ENCODE assay signal across 20 cellular contexts in genomic region chr1:247335871-247336270, GRCh38. TPM values are rescaled to one million over a fixed set of nuclear protein-coding genes. Genes with fewer than 3 reads are reported as not detected.
DNase-seq lines count a peak whose midpoint lies in the region; ATAC-seq and TF ChIP-seq lines count a peak whose summit lies in the region.
"Had no signal": no experiment of that assay in that cellular context is flagged by ENCODE, and none has a peak within 500 bp of the region (broad histone marks: within the 10 kb centered on the region; RNA-seq: fewer than 3 reads in every experiment).

No MANE protein-coding gene starts in this region.

- no peak overlapping the region for H3K27ac Mint-ChIP-seq in endothelial cell (ENCODE audit: unreplicated experiment)
- H3K27ac Mint-ChIP-seq: B cell had no signal

- H3K27me3 ChIP-seq in Loucy (ENCODE audit: insufficient read depth, low read length, poor library complexity, severe bottlenecking) (no peaks in the 10 kb centered on the region), neuronal stem cell (ENCODE audit: control insufficient read depth in 3 of 3, insufficient read depth in 3 of 3, low read depth in 1 of 3, low read length in 3 of 3) (no peaks in the 10 kb centered on the region)
- H3K27me3 ChIP-seq: esophagus squamous epithelium, heart left ventricle, suprapubic skin had no signal

- peaks cover 7% of the 10 kb centered on the region for H4K20me1 ChIP-seq in Loucy (ENCODE audit: insufficient read depth, low read length, poor library complexity, severe bottlenecking)

- H3K4me1 ChIP-seq in ES-I3 (ENCODE audit: insufficient read depth, low read length) (peaks cover 40% of the 10 kb centered on the region), Loucy (ENCODE audit: insufficient read depth, low read length, poor library complexity, severe bottlenecking) (peaks cover 38% of the 10 kb centered on the region), neuronal stem cell (ENCODE audit: control insufficient read depth in 2 of 2, insufficient read depth in 1 of 2, low read depth in 1 of 2, low read length in 2 of 2) (peaks cover 12 to 30% of the 10 kb centered on the region in 2 donors)

- H3K4ac ChIP-seq in neuronal stem cell (ENCODE audit: low read length): no peak overlapping the region

- no peak overlapping the region for H3K4me3 Mint-ChIP-seq in endothelial cell (ENCODE audit: unreplicated experiment)
- H3K4me3 Mint-ChIP-seq: activated naive CD8-positive, alpha-beta T cell treated with anti-CD3 and anti-CD28 coated beads, Interleukin-2, amount 10 ng/mL, durations not matched to agents 7 days and 5 days; B cell had no signal

- H2BK5ac ChIP-seq in neuronal stem cell (ENCODE audit: low read length): no peak overlapping the region

- H3K9ac ChIP-seq in ES-I3 (ENCODE audit: low read depth, low read length): peak overlapping the region; percentile 2; the same call in 1 of the 2 replicates
- H3K9ac ChIP-seq in Loucy (ENCODE audit: low read depth, low read length, poor library complexity, severe bottlenecking): no peak overlapping the region
- H3K9ac ChIP-seq in neuronal stem cell (ENCODE audit: low read depth, low read length, poor library complexity): no peak overlapping the region

- H3K36me3 ChIP-seq in ES-I3 (ENCODE audit: insufficient read depth, low read length) (no peaks in the 10 kb centered on the region; the same call in 1 of the 2 replicates), Loucy (ENCODE audit: insufficient read depth, low read length) (no peaks in the 10 kb centered on the region), neuronal stem cell (replicated peaks in 1 of 2; ENCODE audit: control insufficient read depth in 2 of 2, insufficient read depth in 2 of 2, low read length in 2 of 2) (peaks cover 21 to 68% of the 10 kb centered on the region in 2 donors)
- H3K36me3 ChIP-seq: prostate gland, suprapubic skin had no signal

- H3K9me3 ChIP-seq in ES-I3 (ENCODE audit: control insufficient read depth, insufficient read depth, low read length): no peaks in the 10 kb centered on the region
- no peaks in the 10 kb centered on the region for H3K9me3 ChIP-seq in Loucy (ENCODE audit: insufficient read depth, low read depth, low read length)
- H3K9me3 ChIP-seq in neuronal stem cell (replicated peaks in 1 of 2; ENCODE audit: control insufficient read depth in 2 of 2, insufficient read depth in 1 of 2, low read depth in 1 of 2, low read length in 2 of 2): peaks cover 0 to 5% of the 10 kb centered on the region in 2 donors
- H3K9me3 ChIP-seq: esophagus squamous epithelium, heart left ventricle, prostate gland, suprapubic skin had no signal

- H3K36me3 Mint-ChIP-seq in endothelial cell (ENCODE audit: low read depth, unreplicated experiment): peaks cover 40% of the 10 kb centered on the region
- H3K36me3 Mint-ChIP-seq: naive B cell had no signal

- peak overlapping the region; percentile 79 for H3K4me2 ChIP-seq in Loucy (ENCODE audit: low read depth, low read length, poor library complexity, severe bottlenecking)
- no peak overlapping the region for H3K4me2 ChIP-seq in neuronal stem cell (ENCODE audit: insufficient read depth, low read length, poor library complexity, severe bottlenecking)

- H4K91ac ChIP-seq in neuronal stem cell (ENCODE audit: low read depth, low read length, poor library complexity): no peak overlapping the region

- H2BK12ac ChIP-seq in neuronal stem cell (ENCODE audit: low read length): no peak overlapping the region

- H2BK120ac ChIP-seq in neuronal stem cell (ENCODE audit: low read depth, low read length): no peak overlapping the region

- H4K8ac ChIP-seq in neuronal stem cell (ENCODE audit: low read depth, low read length): no peak overlapping the region

- H3K18ac ChIP-seq in neuronal stem cell (ENCODE audit: low read length): no peak overlapping the region

- peak overlapping the region; percentile 29 for H3K27ac ChIP-seq in neuronal stem cell (replicated peaks; ENCODE audit: low read length)
- H3K27ac ChIP-seq: esophagus squamous epithelium, prostate gland, suprapubic skin had no signal

- H3K9me2 ChIP-seq in Loucy (replicated peaks; ENCODE audit: low read depth, low read length): no peaks in the 10 kb centered on the region

- H3K4me1 Mint-ChIP-seq in endothelial cell (ENCODE audit: unreplicated experiment): peaks cover 43% of the 10 kb centered on the region

- H3F3A ChIP-seq in Loucy (ENCODE audit: low read depth): no peaks in the 10 kb centered on the region

- peaks cover 20% of the 10 kb centered on the region for H3K27me3 Mint-ChIP-seq in endothelial cell (ENCODE audit: unreplicated experiment)
- H3K27me3 Mint-ChIP-seq: activated naive CD8-positive, alpha-beta T cell treated with anti-CD3 and anti-CD28 coated beads, Interleukin-2, amount 10 ng/mL, durations not matched to agents 7 days and 5 days; B cell; naive B cell had no signal

- H2AFZ ChIP-seq in Loucy (ENCODE audit: low read length) (no peak overlapping the region), neuronal stem cell (ENCODE audit: low read length) (no peak overlapping the region)

- peaks cover 61% of the 10 kb centered on the region for H3K79me2 ChIP-seq in Loucy (ENCODE audit: insufficient read depth, low read length)

- no peaks in the 10 kb centered on the region for H3K9me3 Mint-ChIP-seq in endothelial cell (ENCODE audit: unreplicated experiment)
- H3K9me3 Mint-ChIP-seq: activated naive CD8-positive, alpha-beta T cell treated with anti-CD3 and anti-CD28 coated beads, Interleukin-2, amount 10 ng/mL, durations not matched to agents 7 days and 5 days; naive B cell had no signal

- no peak overlapping the region for H3K14ac ChIP-seq in neuronal stem cell (ENCODE audit: low read length)

- DNase-seq in endothelial cell (ENCODE audit: low spot score) (peak; percentile 25), neuronal stem cell (ENCODE audit: low spot score) (no peak), NCI-H1048 (lab: John Stamatoyannopoulos, UW) (no peak), NOMO-1 (lab: John Stamatoyannopoulos, UW; ENCODE audit: unreplicated experiment in 2 of 2) (no peak), pons (ENCODE audit: low spot score) (no peak)
- DNase-seq: activated naive CD8-positive, alpha-beta T cell treated with anti-CD3 and anti-CD28 coated beads, Interleukin-2, amount 10 ng/mL, durations not matched to agents 7 days and 5 days; esophagus squamous epithelium; IMR-90; MM.1S; naive B cell; NCI-H446; OCI-M1; T-helper 2 cell had no signal

- H2AK5ac ChIP-seq in neuronal stem cell (ENCODE audit: low read depth, low read length): no peak overlapping the region

- no CpG with 5 or more reads among the region's 11 CpGs for WGBS in neuronal stem cell (ENCODE audit: extremely low coverage in 2 of 2, insufficient read length in 2 of 2, insufficient replicate concordance in 1 of 2), 2 donors

- no peak for ATAC-seq in GM19463 (IDR thresholded peaks at IDR 0.05; ENCODE audit: unreplicated experiment)
- ATAC-seq: heart left ventricle had no signal

- no peak for TF ChIP-seq CTCF in Loucy (conservative IDR thresholded peaks at IDR 0.05; ENCODE audit: low read length)
- no peak for TF ChIP-seq CTCF in endothelial cell (IDR thresholded peaks at IDR 0.05; ENCODE audit: unreplicated experiment)

- peaks cover 14% of the 10 kb centered on the region for H3K79me1 ChIP-seq in neuronal stem cell (ENCODE audit: low read depth, low read length)

- H2BK15ac ChIP-seq in neuronal stem cell (ENCODE audit: low read length): no peak overlapping the region

- H3K4me3 ChIP-seq in Loucy (ENCODE audit: low read length, poor library complexity, severe bottlenecking) (no peak overlapping the region), neuronal stem cell (ENCODE audit: low read length in 2 of 2) (no peak overlapping the region)
- H3K4me3 ChIP-seq: esophagus squamous epithelium, prostate gland, suprapubic skin had no signal

- no peak overlapping the region for H3K23ac ChIP-seq in neuronal stem cell (ENCODE audit: low read depth, low read length, poor library complexity)

RNA-seq across cellular contexts. Expression of gene ZNF496, which starts 4.2 kb away (rescaled TPM):
- 76.5 TPM for total RNA-seq in endothelial cell (ENCODE audit: unreplicated experiment)
- polyA plus RNA-seq in neuronal stem cell (2013, experiment 1 of 2): 40.1 TPM
- polyA plus RNA-seq in neuronal stem cell (2013, experiment 2 of 2): 38.8 TPM
